In the genomic region with DNA sequence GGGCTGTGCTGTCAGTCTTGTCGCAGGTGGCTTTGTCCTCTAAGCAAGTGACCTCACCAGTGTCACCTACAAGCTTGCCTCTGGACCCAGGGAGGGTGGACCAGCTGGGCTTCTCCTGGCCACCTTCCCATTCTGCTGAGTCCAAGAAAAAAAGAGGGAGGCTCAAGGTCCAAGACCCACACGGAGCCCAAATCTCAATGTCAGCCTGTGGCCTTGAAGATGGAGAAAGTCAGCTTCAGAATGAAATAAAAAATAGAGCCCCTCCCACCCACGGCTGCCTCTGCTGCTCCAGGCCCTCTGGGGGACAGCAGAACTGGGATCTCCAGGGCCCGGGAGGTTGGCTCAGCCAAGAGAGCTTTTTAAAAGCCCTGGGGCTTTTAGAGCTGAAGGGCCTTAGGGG, we compare ENCODE assay signal across 18 cellular contexts.
DNase-seq lines count a peak whose midpoint lies in the region; ATAC-seq and TF ChIP-seq lines count a peak whose summit lies in the region.
"Had no signal": no experiment of that assay in that cellular context is flagged by ENCODE, and none has a peak within 500 bp of the region (broad histone marks: within the 10 kb centered on the region; RNA-seq: fewer than 3 reads in every experiment).

No MANE protein-coding gene starts in this region.

- TF ChIP-seq POLR2A in body of pancreas (IDR thresholded peaks at IDR 0.05): no peak
- no peak for TF ChIP-seq POLR2A in ovary (IDR thresholded peaks at IDR 0.05)
- no peak for TF ChIP-seq POLR2A in thyroid gland (IDR thresholded peaks at IDR 0.05)

- TF ChIP-seq CTCF in body of pancreas (IDR thresholded peaks at IDR 0.05) (no peak), ovary (IDR thresholded peaks at IDR 0.05) (no peak), thyroid gland (IDR thresholded peaks at IDR 0.05) (no peak), GM13976 (IDR thresholded peaks at IDR 0.05; ENCODE audit: borderline replicate concordance, control extremely low read depth, extremely low read depth, insufficient read depth, missing control alignments) (no peak)

- peaks cover 14% of the 10 kb centered on the region for H3K4me1 ChIP-seq in body of pancreas
- H3K4me1 ChIP-seq in right cardiac atrium (ENCODE audit: control insufficient read depth, insufficient read depth, low read length): peaks cover 39% of the 10 kb centered on the region
- H3K4me1 ChIP-seq in ovary (ENCODE audit: insufficient read depth): peaks cover 31% of the 10 kb centered on the region
- H3K4me1 ChIP-seq in thyroid gland: peaks cover 35 to 51% of the 10 kb centered on the region in 2 donors

- in situ Hi-C loops in GM13976 (cut with MboI; ENCODE audit: low sequenced_read_pairs, unreplicated experiment): no loop called here

- WGBS in body of pancreas, 2 donors: 24 to 38% methylated on average over 4 of the region's 4 CpGs
- 34% methylated on average over 4 of the region's 4 CpGs for WGBS in right cardiac atrium
- WGBS in ovary, 3 donors: 6 to 8% (median 7%) methylated on average over 4 of the region's 4 CpGs
- 61 to 63% methylated on average over 4 of the region's 4 CpGs for WGBS in thyroid gland, 2 donors

- H3K27me3 ChIP-seq in body of pancreas: no peaks in the 10 kb centered on the region
- H3K27me3 ChIP-seq in right cardiac atrium (ENCODE audit: control insufficient read depth, insufficient read depth): no peaks in the 10 kb centered on the region
- no peaks in the 10 kb centered on the region for H3K27me3 ChIP-seq in ovary
- H3K27me3 ChIP-seq in thyroid gland: no peaks in the 10 kb centered on the region
- H3K27me3 ChIP-seq: SJSA1 had no signal

- ATAC-seq in body of pancreas (no peak), right cardiac atrium (no peak), HG03565 (IDR thresholded peaks at IDR 0.05; ENCODE audit: unreplicated experiment) (no peak)
- ATAC-seq: GM12878, HCT116, HepG2 had no signal

- H3K4me3 ChIP-seq in body of pancreas (no peak overlapping the region), right cardiac atrium (ENCODE audit: low read length) (peak overlapping the region; percentile 21), ovary (no peak overlapping the region), thyroid gland (replicated peaks in 1 of 3) (no peak overlapping the region)
- H3K4me3 ChIP-seq: GM12878, SJSA1 had no signal

- H3K36me3 ChIP-seq in body of pancreas (replicated peaks in 1 of 2; ENCODE audit: insufficient read depth in 1 of 2, low read depth in 2 of 2) (peaks cover 0 to 14% of the 10 kb centered on the region in 2 donors), ovary (no peaks in the 10 kb centered on the region), thyroid gland (peaks cover 10 to 11% of the 10 kb centered on the region in 2 donors)
- H3K36me3 ChIP-seq: SJSA1 had no signal

- DNase-seq in body of pancreas: peak in 3 of 4 donors; percentile 27 to 50 (median 48)
- peak in 1 of 3 donors; percentile 42 for DNase-seq in right cardiac atrium
- DNase-seq in ovary: peak; percentile 63 to 73 (median 67)
- no peak for DNase-seq in thyroid gland
- no peak for DNase-seq in SIG-M5 (lab: John Stamatoyannopoulos, UW)
- DNase-seq in central memory CD4-positive, alpha-beta T cell: no peak
- no peak for DNase-seq in GM13976 (ENCODE audit: low spot score)
- DNase-seq: activated CD4-positive, alpha-beta T cell treated with anti-CD3 and anti-CD28 coated beads, Interleukin-2, amount 10 ng/mL, durations not matched to agents 7 days and 5 days; activated gamma-delta T cell; CD4-positive, alpha-beta T cell; mammary epithelial cell; NCI-H1436; retina had no signal

- H3K27ac ChIP-seq in body of pancreas (peak overlapping the region in 2 of 4 donors; percentile 4 to 57), right cardiac atrium (ENCODE audit: low read length) (peak overlapping the region; percentile 95), ovary (peak overlapping the region; percentile 31 to 64), thyroid gland (peak overlapping the region; percentile 20 to 84 (median 82))
- H3K27ac ChIP-seq: SJSA1 had no signal

- H3K9me3 ChIP-seq in body of pancreas: no peaks in the 10 kb centered on the region
- no peaks in the 10 kb centered on the region for H3K9me3 ChIP-seq in right cardiac atrium (ENCODE audit: control insufficient read depth, low read length)
- no peaks in the 10 kb centered on the region for H3K9me3 ChIP-seq in ovary
- no peaks in the 10 kb centered on the region for H3K9me3 ChIP-seq in thyroid gland
- H3K9me3 ChIP-seq: SJSA1 had no signal

- no peak for TF ChIP-seq EP300 in ovary (IDR thresholded peaks at IDR 0.05)

- intact Hi-C loops in body of pancreas (cut with DNase I) (no loop called here), right cardiac atrium (cut with DNase I) (no loop called here), ovary (cut with DNase I) (loop anchor here in 1 of 4 donors (10.0 kb wide), 1 partner anchor 52 kb away; no protein-coding TSS in a partner anchor), thyroid gland (cut with DNase I) (no loop called here)

Comparison
In these comparisons a context has a peak if more than half of its experiments do, and no peak if none do; other contexts are left out.
1. DNase-seq: peak in body of pancreas (3 of 4) and ovary (5 of 5); none in thyroid gland (0 of 2), SIG-M5 (single experiment), central memory CD4-positive, alpha-beta T cell (single experiment) and GM13976 (single experiment).